ENCODE assay signal across 18 cellular contexts in the genomic region with DNA sequence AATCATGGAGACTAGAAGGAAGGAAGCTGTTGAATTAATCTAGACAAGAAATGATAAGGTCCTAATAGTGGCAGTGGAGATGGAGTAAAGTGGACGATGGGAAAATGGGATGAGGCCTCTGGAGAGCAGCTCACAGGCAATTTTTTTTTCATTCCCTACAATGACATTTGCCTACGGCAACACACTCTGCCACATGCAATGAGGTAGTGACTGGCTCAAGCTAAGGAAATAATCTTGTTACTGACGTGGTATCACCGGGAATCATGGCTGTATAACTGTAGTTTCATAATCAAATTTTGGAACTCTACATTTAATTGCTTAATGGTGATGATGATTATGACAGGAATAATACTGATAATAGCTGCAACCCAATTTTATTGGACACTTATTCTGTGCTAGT. TPM values are rescaled to one million over a fixed set of nuclear protein-coding genes. Genes with fewer than 3 reads are reported as not detected.
DNase-seq lines count a peak whose midpoint lies in the region; ATAC-seq and TF ChIP-seq lines count a peak whose summit lies in the region.
"Had no signal": no experiment of that assay in that cellular context is flagged by ENCODE, and none has a peak within 500 bp of the region (broad histone marks: within the 10 kb centered on the region; RNA-seq: fewer than 3 reads in every experiment).

No MANE protein-coding gene starts in this region.

- no peak for TF ChIP-seq EP300 in esophagus muscularis mucosa (IDR thresholded peaks at IDR 0.05)

- H3K4me1 ChIP-seq in esophagus muscularis mucosa (peaks cover 20 to 53% (median 47%) of the 10 kb centered on the region in 4 donors), psoas muscle (peaks cover 67% of the 10 kb centered on the region), uterus (peaks cover 12 to 21% of the 10 kb centered on the region in 2 donors)
- H3K4me1 ChIP-seq: BLaER1 had no signal

- no peaks in the 10 kb centered on the region for H3K27me3 ChIP-seq in esophagus muscularis mucosa
- no peaks in the 10 kb centered on the region for H3K27me3 ChIP-seq in psoas muscle (ENCODE audit: insufficient read depth in 3 of 3, low read length in 2 of 3)
- no peaks in the 10 kb centered on the region for H3K27me3 ChIP-seq in uterus
- H3K27me3 ChIP-seq: BLaER1 had no signal

- TF ChIP-seq CTCF in esophagus muscularis mucosa (IDR thresholded peaks at IDR 0.05), result no peak
- TF ChIP-seq CTCF in psoas muscle (IDR thresholded peaks at IDR 0.05), result no peak
- no peak for TF ChIP-seq CTCF in uterus (IDR thresholded peaks at IDR 0.05)

- 44% methylated on average over 4 of the region's 4 CpGs for WGBS in esophagus muscularis mucosa
- 56 to 93% (median 85%) methylated on average over 4 of the region's 4 CpGs for WGBS in psoas muscle, 3 donors

- ATAC-seq in psoas muscle, result peak in 1 of 4 donors; percentile 27

- H3K27ac ChIP-seq in esophagus muscularis mucosa (replicated peaks in 1 of 4), result peak overlapping the region; percentile 84 to 90 (median 87)
- H3K27ac ChIP-seq in psoas muscle, result peak overlapping the region; percentile 92
- H3K27ac ChIP-seq in uterus, result peak overlapping the region; percentile 84 to 96
- H3K27ac ChIP-seq: 22Rv1, BLaER1 had no signal

- TF ChIP-seq POLR2A in esophagus muscularis mucosa (IDR thresholded peaks at IDR 0.05; ENCODE audit: low read depth) (no peak), uterus (IDR thresholded peaks at IDR 0.05) (no peak)

- H3K9me3 ChIP-seq in esophagus muscularis mucosa (no peaks in the 10 kb centered on the region), psoas muscle (no peaks in the 10 kb centered on the region), uterus (no peaks in the 10 kb centered on the region)
- H3K9me3 ChIP-seq: BLaER1 had no signal

- H3K36me3 ChIP-seq in esophagus muscularis mucosa (peaks cover 0 to 18% (median 7%) of the 10 kb centered on the region in 4 donors), psoas muscle (ENCODE audit: insufficient read depth in 1 of 2, low read depth in 1 of 2) (peaks cover 0 to 4% of the 10 kb centered on the region in 2 donors), uterus (no peaks in the 10 kb centered on the region)

- intact Hi-C loops in esophagus muscularis mucosa (cut with DNase I) (no loop called here), psoas muscle (cut with DNase I) (loop anchor here in 1 of 2 donors (2.0 kb wide), 1 partner anchor 15 kb away; no protein-coding TSS in a partner anchor), uterus (cut with DNase I; ENCODE audit: low total_unique reads) (no loop called here)

- H3K4me3 ChIP-seq in esophagus muscularis mucosa (no peak overlapping the region), psoas muscle (no peak overlapping the region), uterus (no peak overlapping the region)
- H3K4me3 ChIP-seq: BLaER1 had no signal

- DNase-seq in NCI-H82 (lab: John Stamatoyannopoulos, UW) (peak; percentile 11), NCI-H82 treated with DMSO at 0.1 percent for 48 hours (lab: John Stamatoyannopoulos, UW; ENCODE audit: unreplicated experiment) (no peak), esophagus muscularis mucosa (ENCODE audit: extremely low spot score) (no peak), psoas muscle (no peak), uterus (no peak), NCI-H1092 (lab: John Stamatoyannopoulos, UW) (no peak), SIG-M5 (lab: John Stamatoyannopoulos, UW) (no peak), NCI-H524 treated with DMSO at 0.1 percent for 48 hours (lab: John Stamatoyannopoulos, UW) (no peak)
- DNase-seq: Calu3; CD4-positive, CD25-positive, alpha-beta regulatory T cell; DMS 273 treated with DMSO at 0.1 percent for 48 hours; HCEC 1CT; HFFc6 had no signal

RNA-seq across cellular contexts. Expression of gene MOB3B, which starts 12.1 kb away (rescaled TPM):
- total RNA-seq in esophagus muscularis mucosa (10 to 100 TPM in 1 of 4 donors, 1 to 10 TPM in 3; 7.6 to 11.6 (median 9.5) TPM), psoas muscle (1 to 10 TPM; 1.1 to 4.5 (median 1.9) TPM), uterus (10 to 100 TPM in 2 of 4 donors, 1 to 10 TPM in 2; 2.0 to 34.4 (median 12.6) TPM)
- polyA plus RNA-seq in psoas muscle, result 1 to 10 TPM in 2 of 3 donors, under 1 TPM in 1; 0.57 to 3.8 (median 1.8) TPM
- total RNA-seq: HFFc6 had no signal

RNA-seq across cellular contexts. Expression of gene IFNK, which starts 17.6 kb away (rescaled TPM):
- total RNA-seq in esophagus muscularis mucosa (not detected), psoas muscle (not detected), uterus (not detected)
- polyA plus RNA-seq in psoas muscle, result not detected
- total RNA-seq: A673; Calu3; CD4-positive, CD25-positive, alpha-beta regulatory T cell; Daoy; H4; HFFc6 had no signal
- polyA plus RNA-seq: CD4-positive, CD25-positive, alpha-beta regulatory T cell had no signal

RNA-seq across cellular contexts. Expression of gene C9orf72, which starts 31.5 kb away (rescaled TPM):
- total RNA-seq in esophagus muscularis mucosa (10 to 100 TPM; 11.5 to 20.5 (median 14.6) TPM), psoas muscle (10 to 100 TPM; 12.9 to 26.8 (median 19.6) TPM), uterus (10 to 100 TPM; 16.1 to 46.2 (median 32.1) TPM)
- 10 to 100 TPM; 10.5 to 21.3 (median 13.1) TPM for polyA plus RNA-seq in psoas muscle
